22 cellular contexts compared by ENCODE assay signal in the genomic region with DNA sequence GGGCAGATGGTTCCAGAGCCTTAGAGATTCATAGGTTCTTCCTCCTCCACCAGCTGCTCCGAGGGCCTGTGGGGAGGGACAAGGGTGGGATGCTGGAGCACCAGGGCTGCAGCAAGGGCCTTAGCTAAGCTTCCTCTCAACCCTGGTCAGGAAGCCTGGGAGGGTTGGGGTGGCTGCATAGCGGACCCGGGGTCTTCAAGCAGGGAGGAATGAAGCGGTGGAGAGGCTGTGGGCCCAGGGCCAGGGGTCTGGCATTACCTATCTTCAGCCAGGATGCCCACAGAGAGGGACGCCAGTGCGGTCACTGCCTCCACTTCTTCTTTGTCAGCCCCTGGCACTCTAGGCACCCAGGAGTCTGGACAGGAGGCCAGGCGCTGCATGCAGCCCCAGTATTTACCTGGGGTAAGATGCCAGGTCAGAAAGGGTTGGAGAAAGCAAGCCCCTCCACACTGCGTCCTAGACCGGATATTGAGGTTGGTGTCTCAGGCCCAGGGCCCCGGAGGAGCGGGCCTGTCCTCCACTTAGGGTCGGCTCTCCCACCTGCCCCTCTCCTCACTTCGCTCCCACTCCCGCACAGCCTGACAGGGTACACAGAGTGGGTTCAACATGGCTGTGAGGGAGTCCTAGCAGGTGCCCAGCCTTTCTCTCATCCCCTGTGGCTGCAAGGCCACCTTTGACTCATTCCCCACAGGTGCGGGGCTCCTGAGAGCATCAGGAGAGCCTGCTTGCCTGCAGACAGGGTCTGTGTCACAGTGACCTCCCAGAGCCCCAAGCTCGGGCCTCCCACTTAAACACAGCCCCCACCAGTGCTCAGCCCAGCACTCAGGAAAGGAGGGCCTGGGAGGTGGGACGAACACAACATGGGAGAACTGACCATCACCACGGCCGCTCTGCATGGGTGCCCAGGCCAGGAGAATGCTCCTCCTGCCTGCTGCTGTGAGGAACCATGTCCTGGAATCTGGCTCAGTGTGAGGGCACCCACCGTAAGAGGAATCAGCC. TPM values are rescaled to one million over a fixed set of nuclear protein-coding genes. Genes with fewer than 3 reads are reported as not detected.
DNase-seq lines count a peak whose midpoint lies in the region; ATAC-seq and TF ChIP-seq lines count a peak whose summit lies in the region.
"Had no signal": no experiment of that assay in that cellular context is flagged by ENCODE, and none has a peak within 500 bp of the region (broad histone marks: within the 10 kb centered on the region; RNA-seq: fewer than 3 reads in every experiment).

No MANE protein-coding gene starts in this region.

- no peak overlapping the region for H3K4me3 ChIP-seq in gastroesophageal sphincter
- H3K4me3 ChIP-seq: lung, transverse colon had no signal

- peaks cover 19% of the 10 kb centered on the region for H3K4me1 Mint-ChIP-seq in activated naive CD8-positive, alpha-beta T cell (ENCODE audit: low read depth)
- peaks cover 33% of the 10 kb centered on the region for H3K4me1 Mint-ChIP-seq in activated naive CD8-positive, alpha-beta T cell treated with anti-CD3 and anti-CD28 coated beads for 36 hours
- peaks cover 18% of the 10 kb centered on the region for H3K4me1 Mint-ChIP-seq in activated T-helper 1 cell treated with anti-CD3 and anti-CD28 coated beads, Interleukin-12 subunit alpha, Interleukin-12 subunit beta, Interleukin-2, Interleukin-4 antibody, amounts not matched to agents 30 ng/mL and 10 ng/mL and 1 ng/mL, durations not matched to agents 14 hours and 24 hours and 36 hours (ENCODE audit: low read depth)
- H3K4me1 Mint-ChIP-seq in stimulated activated naive B cell treated with anti-CD40 and anti-IgM and Interleukin-4, amounts not matched to agents 10 μg/mL and 1 μg/mL and 100 μg/mL, for 72 hours = peaks cover 0 to 26% of the 10 kb centered on the region in 2 donors

- intact Hi-C loops in activated T-helper 1 cell treated with anti-CD3 and anti-CD28 coated beads, Interleukin-12 subunit alpha, Interleukin-12 subunit beta, Interleukin-2, Interleukin-4 antibody, amounts not matched to agents 30 ng/mL and 10 ng/mL and 1 ng/mL, durations not matched to agents 14 hours and 24 hours and 36 hours (cut with micrococcal nuclease) = loop anchor here (2.0 kb wide), 1 partner anchor 19 kb away; no protein-coding TSS in a partner anchor

- no peaks in the 10 kb centered on the region for H3K27me3 ChIP-seq in gastroesophageal sphincter
- H3K27me3 ChIP-seq: foreskin keratinocyte, transverse colon had no signal

- H3K36me3 Mint-ChIP-seq in activated naive CD8-positive, alpha-beta T cell = no peaks in the 10 kb centered on the region
- H3K36me3 Mint-ChIP-seq in activated naive CD8-positive, alpha-beta T cell treated with anti-CD3 and anti-CD28 coated beads for 36 hours = peaks cover 34% of the 10 kb centered on the region
- H3K36me3 Mint-ChIP-seq in activated T-helper 1 cell treated with anti-CD3 and anti-CD28 coated beads, Interleukin-12 subunit alpha, Interleukin-12 subunit beta, Interleukin-2, Interleukin-4 antibody, amounts not matched to agents 30 ng/mL and 10 ng/mL and 1 ng/mL, durations not matched to agents 14 hours and 24 hours and 36 hours (ENCODE audit: low read depth) = peaks cover 54% of the 10 kb centered on the region
- peaks cover 43 to 61% of the 10 kb centered on the region in 2 donors for H3K36me3 Mint-ChIP-seq in stimulated activated naive B cell treated with anti-CD40 and anti-IgM and Interleukin-4, amounts not matched to agents 10 μg/mL and 1 μg/mL and 100 μg/mL, for 72 hours

- H3K9me3 Mint-ChIP-seq in activated naive CD8-positive, alpha-beta T cell (ENCODE audit: low read depth) = no peaks in the 10 kb centered on the region
- no peaks in the 10 kb centered on the region for H3K9me3 Mint-ChIP-seq in activated naive CD8-positive, alpha-beta T cell treated with anti-CD3 and anti-CD28 coated beads for 36 hours
- H3K9me3 Mint-ChIP-seq in activated T-helper 1 cell treated with anti-CD3 and anti-CD28 coated beads, Interleukin-12 subunit alpha, Interleukin-12 subunit beta, Interleukin-2, Interleukin-4 antibody, amounts not matched to agents 30 ng/mL and 10 ng/mL and 1 ng/mL, durations not matched to agents 14 hours and 24 hours and 36 hours = no peaks in the 10 kb centered on the region
- H3K9me3 Mint-ChIP-seq in stimulated activated naive B cell treated with anti-CD40 and anti-IgM and Interleukin-4, amounts not matched to agents 10 μg/mL and 1 μg/mL and 100 μg/mL, for 72 hours = no peaks in the 10 kb centered on the region
- H3K9me3 Mint-ChIP-seq: HFFc6 had no signal

- no peak for DNase-seq in activated naive CD8-positive, alpha-beta T cell treated with anti-CD3 and anti-CD28 coated beads for 36 hours
- DNase-seq in activated T-helper 1 cell treated with anti-CD3 and anti-CD28 coated beads, Interleukin-12 subunit alpha, Interleukin-12 subunit beta, Interleukin-2, Interleukin-4 antibody, amounts not matched to agents 30 ng/mL and 10 ng/mL and 1 ng/mL, durations not matched to agents 14 hours and 24 hours and 36 hours (ENCODE audit: low spot score) = no peak
- no peak for DNase-seq in stimulated activated naive B cell treated with anti-CD40 and anti-IgM and Interleukin-4, amounts not matched to agents 10 μg/mL and 1 μg/mL and 100 μg/mL, for 72 hours
- DNase-seq in cerebellar nuclear complex (lab: John Stamatoyannopoulos, UW) (no peak), NCI-H128 (lab: John Stamatoyannopoulos, UW; ENCODE audit: unreplicated experiment) (no peak)
- DNase-seq: activated CD4-positive, alpha-beta T cell treated with anti-CD3 and anti-CD28 coated beads for 4 hours; dermis blood vessel endothelial cell; DMS 273 treated with DMSO at 0.1 percent for 48 hours; foreskin keratinocyte; HFFc6; hippocampal formation; MM.1S; NCI-H146; NCI-H526; transverse colon had no signal

- WGBS in gastroesophageal sphincter (ENCODE audit: low coverage in 1 of 2), 2 donors = 76% methylated on average over 4 of the region's 20 CpGs; no CpG with 5 or more reads in 1 of the 2 donors

- TF ChIP-seq EP300 in gastroesophageal sphincter (IDR thresholded peaks at IDR 0.05) = no peak

- no peaks in the 10 kb centered on the region for H3K9me3 ChIP-seq in gastroesophageal sphincter
- H3K9me3 ChIP-seq: transverse colon had no signal

- no peak for TF ChIP-seq POLR2A in gastroesophageal sphincter (IDR thresholded peaks at IDR 0.05)

- H3K27ac ChIP-seq in gastroesophageal sphincter = peak overlapping the region in 3 of 4 donors; percentile 36 to 65 (median 50)
- H3K27ac ChIP-seq: foreskin keratinocyte, transverse colon had no signal

- peaks cover 0 to 92% of the 10 kb centered on the region in 2 donors for H3K36me3 ChIP-seq in gastroesophageal sphincter

- ATAC-seq in gastroesophageal sphincter (no peak), GM21723 (IDR thresholded peaks at IDR 0.05; ENCODE audit: unreplicated experiment) (no peak)
- ATAC-seq in stimulated activated naive B cell treated with anti-CD40 and anti-IgM and Interleukin-4, amounts not matched to agents 10 μg/mL and 1 μg/mL and 100 μg/mL, for 72 hours (replicated peaks) = no peak
- ATAC-seq: foreskin keratinocyte, right cardiac atrium, Right ventricle myocardium inferior had no signal

- no peak for TF ChIP-seq CTCF in gastroesophageal sphincter (IDR thresholded peaks at IDR 0.05)

- no peaks in the 10 kb centered on the region for H3K27me3 Mint-ChIP-seq in activated naive CD8-positive, alpha-beta T cell
- H3K27me3 Mint-ChIP-seq in activated naive CD8-positive, alpha-beta T cell treated with anti-CD3 and anti-CD28 coated beads for 36 hours = no peaks in the 10 kb centered on the region
- H3K27me3 Mint-ChIP-seq in activated T-helper 1 cell treated with anti-CD3 and anti-CD28 coated beads, Interleukin-12 subunit alpha, Interleukin-12 subunit beta, Interleukin-2, Interleukin-4 antibody, amounts not matched to agents 30 ng/mL and 10 ng/mL and 1 ng/mL, durations not matched to agents 14 hours and 24 hours and 36 hours (ENCODE audit: insufficient read depth) = no peaks in the 10 kb centered on the region
- no peaks in the 10 kb centered on the region for H3K27me3 Mint-ChIP-seq in stimulated activated naive B cell treated with anti-CD40 and anti-IgM and Interleukin-4, amounts not matched to agents 10 μg/mL and 1 μg/mL and 100 μg/mL, for 72 hours

- peak overlapping the region; percentile 22 for H3K27ac Mint-ChIP-seq in activated naive CD8-positive, alpha-beta T cell
- no peak overlapping the region for H3K27ac Mint-ChIP-seq in activated naive CD8-positive, alpha-beta T cell treated with anti-CD3 and anti-CD28 coated beads for 36 hours
- peak overlapping the region; percentile 23 for H3K27ac Mint-ChIP-seq in activated T-helper 1 cell treated with anti-CD3 and anti-CD28 coated beads, Interleukin-12 subunit alpha, Interleukin-12 subunit beta, Interleukin-2, Interleukin-4 antibody, amounts not matched to agents 30 ng/mL and 10 ng/mL and 1 ng/mL, durations not matched to agents 14 hours and 24 hours and 36 hours
- H3K27ac Mint-ChIP-seq in stimulated activated naive B cell treated with anti-CD40 and anti-IgM and Interleukin-4, amounts not matched to agents 10 μg/mL and 1 μg/mL and 100 μg/mL, for 72 hours = peak overlapping the region; percentile 76

- peaks cover 0 to 49% (median 16%) of the 10 kb centered on the region in 3 donors for H3K4me1 ChIP-seq in gastroesophageal sphincter

- no peak overlapping the region for H3K4me3 Mint-ChIP-seq in activated naive CD8-positive, alpha-beta T cell
- H3K4me3 Mint-ChIP-seq in activated naive CD8-positive, alpha-beta T cell treated with anti-CD3 and anti-CD28 coated beads for 36 hours = no peak overlapping the region
- no peak overlapping the region for H3K4me3 Mint-ChIP-seq in activated T-helper 1 cell treated with anti-CD3 and anti-CD28 coated beads, Interleukin-12 subunit alpha, Interleukin-12 subunit beta, Interleukin-2, Interleukin-4 antibody, amounts not matched to agents 30 ng/mL and 10 ng/mL and 1 ng/mL, durations not matched to agents 14 hours and 24 hours and 36 hours
- H3K4me3 Mint-ChIP-seq in stimulated activated naive B cell treated with anti-CD40 and anti-IgM and Interleukin-4, amounts not matched to agents 10 μg/mL and 1 μg/mL and 100 μg/mL, for 72 hours = no peak overlapping the region
- H3K4me3 Mint-ChIP-seq: HFFc6 had no signal

RNA-seq across cellular contexts. Expression of gene SLC48A1, which starts 11.1 kb away (rescaled TPM):
- total RNA-seq in activated naive CD8-positive, alpha-beta T cell treated with anti-CD3 and anti-CD28 coated beads for 36 hours = 1 to 10 TPM; 5.4 to 6.0 TPM
- total RNA-seq in activated T-helper 1 cell treated with anti-CD3 and anti-CD28 coated beads, Interleukin-12 subunit alpha, Interleukin-12 subunit beta, Interleukin-2, Interleukin-4 antibody, amounts not matched to agents 30 ng/mL and 10 ng/mL and 1 ng/mL, durations not matched to agents 14 hours and 24 hours and 36 hours = 12.7 TPM in 2 replicates
- total RNA-seq in gastroesophageal sphincter = 10 to 100 TPM; 40.7 to 66.8 (median 53.3) TPM

RNA-seq across cellular contexts. Expression of gene RAPGEF3, which starts 25.4 kb away (rescaled TPM):
- under 1 TPM; 0.27 to 0.54 TPM for total RNA-seq in activated naive CD8-positive, alpha-beta T cell treated with anti-CD3 and anti-CD28 coated beads for 36 hours
- total RNA-seq in activated T-helper 1 cell treated with anti-CD3 and anti-CD28 coated beads, Interleukin-12 subunit alpha, Interleukin-12 subunit beta, Interleukin-2, Interleukin-4 antibody, amounts not matched to agents 30 ng/mL and 10 ng/mL and 1 ng/mL, durations not matched to agents 14 hours and 24 hours and 36 hours = 4.7 and 6.5 TPM in 2 replicates
- 10 to 100 TPM; 19.3 to 56.8 (median 25.5) TPM for total RNA-seq in gastroesophageal sphincter

RNA-seq across cellular contexts. Expression of gene HDAC7, which starts 35.6 kb away (rescaled TPM):
- 100 to 1,000 TPM; 233 to 246 TPM for total RNA-seq in activated naive CD8-positive, alpha-beta T cell treated with anti-CD3 and anti-CD28 coated beads for 36 hours
- 453 and 466 TPM in 2 replicates for total RNA-seq in activated T-helper 1 cell treated with anti-CD3 and anti-CD28 coated beads, Interleukin-12 subunit alpha, Interleukin-12 subunit beta, Interleukin-2, Interleukin-4 antibody, amounts not matched to agents 30 ng/mL and 10 ng/mL and 1 ng/mL, durations not matched to agents 14 hours and 24 hours and 36 hours
- 10 to 100 TPM; 55.9 to 96.5 (median 59.4) TPM for total RNA-seq in gastroesophageal sphincter

RNA-seq across cellular contexts. Expression of gene ENDOU, which starts 58.8 kb away (rescaled TPM):
- total RNA-seq in activated naive CD8-positive, alpha-beta T cell treated with anti-CD3 and anti-CD28 coated beads for 36 hours = under 1 TPM in 1 of 2 experiments, not detected in 1; 0.08 TPM
- not detected in 2 replicates for total RNA-seq in activated T-helper 1 cell treated with anti-CD3 and anti-CD28 coated beads, Interleukin-12 subunit alpha, Interleukin-12 subunit beta, Interleukin-2, Interleukin-4 antibody, amounts not matched to agents 30 ng/mL and 10 ng/mL and 1 ng/mL, durations not matched to agents 14 hours and 24 hours and 36 hours
- total RNA-seq in gastroesophageal sphincter = 1 to 10 TPM in 2 of 4 donors, under 1 TPM in 2; 0.42 to 1.9 (median 0.75) TPM
- total RNA-seq: dermis blood vessel endothelial cell, osteocyte, Right ventricle myocardium inferior had no signal
